1 cellular context compared by ENCODE assay signal in the genomic region with DNA sequence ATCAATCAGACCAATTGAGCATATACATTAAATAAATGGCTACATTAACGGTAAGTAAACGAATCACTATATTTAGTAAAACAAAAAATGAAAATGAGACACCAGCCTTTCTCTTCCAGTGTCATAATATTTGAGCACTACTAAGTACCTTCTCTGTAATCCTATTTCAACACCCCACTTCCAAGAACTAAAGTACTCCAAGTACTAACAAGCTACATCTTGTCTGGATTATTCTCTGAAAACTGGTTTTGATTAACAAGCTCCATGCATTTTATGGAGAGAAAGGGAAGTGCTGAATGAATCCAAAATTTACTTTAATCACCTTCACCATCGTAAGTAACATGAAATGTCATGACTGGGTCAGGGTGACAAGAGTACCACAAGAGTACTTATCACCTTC.
TF ChIP-seq lines count a peak whose summit lies in the region.

No MANE protein-coding gene starts in this region.

TF ChIP-seq in HepG2, 621 proteins besides CTCF, POLR2A, EP300 and RAD21:
- TF ChIP-seq PLRG1 (conservative IDR thresholded peaks at IDR 0.05) = no peak
- TF ChIP-seq SRY (CRISPR knock-in tag; IDR thresholded peaks at IDR 0.05) = no peak
- no peak for TF ChIP-seq ZNF879 (CRISPR knock-in tag; IDR thresholded peaks at IDR 0.05)
- TF ChIP-seq ZNF30 (CRISPR knock-in tag; IDR thresholded peaks at IDR 0.05) = no peak
- no peak for TF ChIP-seq MTA3 (CRISPR knock-in tag; IDR thresholded peaks at IDR 0.05)
- no peak for TF ChIP-seq JARID2 (CRISPR knock-in tag; IDR thresholded peaks at IDR 0.05; ENCODE audit: insufficient replicate concordance)
- TF ChIP-seq SIX1 (CRISPR knock-in tag; IDR thresholded peaks at IDR 0.05; ENCODE audit: borderline replicate concordance) = no peak
- no peak for TF ChIP-seq ZBTB20 (CRISPR knock-in tag; IDR thresholded peaks at IDR 0.05; ENCODE audit: borderline replicate concordance, low read depth)
- TF ChIP-seq CHCHD3 (CRISPR knock-in tag; IDR thresholded peaks at IDR 0.05) = no peak
- TF ChIP-seq, protein P1, sequence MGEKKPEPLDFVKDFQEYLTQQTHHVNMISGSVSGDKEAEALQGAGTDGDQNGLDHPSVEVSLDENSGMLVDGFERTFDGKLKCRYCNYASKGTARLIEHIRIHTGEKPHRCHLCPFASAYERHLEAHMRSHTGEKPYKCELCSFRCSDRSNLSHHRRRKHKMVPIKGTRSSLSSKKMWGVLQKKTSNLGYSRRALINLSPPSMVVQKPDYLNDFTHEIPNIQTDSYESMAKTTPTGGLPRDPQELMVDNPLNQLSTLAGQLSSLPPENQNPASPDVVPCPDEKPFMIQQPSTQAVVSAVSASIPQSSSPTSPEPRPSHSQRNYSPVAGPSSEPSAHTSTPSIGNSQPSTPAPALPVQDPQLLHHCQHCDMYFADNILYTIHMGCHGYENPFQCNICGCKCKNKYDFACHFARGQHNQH (CRISPR knock-in tag; IDR thresholded peaks at IDR 0.05) = no peak
- no peak for TF ChIP-seq MLLT10 (CRISPR knock-in tag; IDR thresholded peaks at IDR 0.05)
- TF ChIP-seq NFIB (CRISPR knock-in tag; IDR thresholded peaks at IDR 0.05; ENCODE audit: borderline replicate concordance) = no peak
